ENCODE assay signal across 1 cellular context in genomic region chr6:20202070-20202658, GRCh38.
TF ChIP-seq lines count a peak whose summit lies in the region.

No MANE protein-coding gene starts in this region.

TF ChIP-seq in K562, 482 proteins besides CTCF, POLR2A, EP300 and RAD21 (continued from another document):
- TF ChIP-seq, protein P1, sequence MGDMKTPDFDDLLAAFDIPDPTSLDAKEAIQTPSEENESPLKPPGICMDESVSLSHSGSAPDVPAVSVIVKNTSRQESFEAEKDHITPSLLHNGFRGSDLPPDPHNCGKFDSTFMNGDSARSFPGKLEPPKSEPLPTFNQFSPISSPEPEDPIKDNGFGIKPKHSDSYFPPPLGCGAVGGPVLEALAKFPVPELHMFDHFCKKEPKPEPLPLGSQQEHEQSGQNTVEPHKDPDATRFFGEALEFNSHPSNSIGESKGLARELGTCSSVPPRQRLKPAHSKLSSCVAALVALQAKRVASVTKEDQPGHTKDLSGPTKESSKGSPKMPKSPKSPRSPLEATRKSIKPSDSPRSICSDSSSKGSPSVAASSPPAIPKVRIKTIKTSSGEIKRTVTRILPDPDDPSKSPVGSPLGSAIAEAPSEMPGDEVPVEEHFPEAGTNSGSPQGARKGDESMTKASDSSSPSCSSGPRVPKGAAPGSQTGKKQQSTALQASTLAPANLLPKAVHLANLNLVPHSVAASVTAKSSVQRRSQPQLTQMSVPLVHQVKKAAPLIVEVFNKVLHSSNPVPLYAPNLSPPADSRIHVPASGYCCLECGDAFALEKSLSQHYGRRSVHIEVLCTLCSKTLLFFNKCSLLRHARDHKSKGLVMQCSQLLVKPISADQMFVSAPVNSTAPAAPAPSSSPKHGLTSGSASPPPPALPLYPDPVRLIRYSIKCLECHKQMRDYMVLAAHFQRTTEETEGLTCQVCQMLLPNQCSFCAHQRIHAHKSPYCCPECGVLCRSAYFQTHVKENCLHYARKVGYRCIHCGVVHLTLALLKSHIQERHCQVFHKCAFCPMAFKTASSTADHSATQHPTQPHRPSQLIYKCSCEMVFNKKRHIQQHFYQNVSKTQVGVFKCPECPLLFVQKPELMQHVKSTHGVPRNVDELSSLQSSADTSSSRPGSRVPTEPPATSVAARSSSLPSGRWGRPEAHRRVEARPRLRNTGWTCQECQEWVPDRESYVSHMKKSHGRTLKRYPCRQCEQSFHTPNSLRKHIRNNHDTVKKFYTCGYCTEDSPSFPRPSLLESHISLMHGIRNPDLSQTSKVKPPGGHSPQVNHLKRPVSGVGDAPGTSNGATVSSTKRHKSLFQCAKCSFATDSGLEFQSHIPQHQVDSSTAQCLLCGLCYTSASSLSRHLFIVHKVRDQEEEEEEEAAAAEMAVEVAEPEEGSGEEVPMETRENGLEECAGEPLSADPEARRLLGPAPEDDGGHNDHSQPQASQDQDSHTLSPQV (IDR thresholded peaks at IDR 0.05), result peak; percentile 72
- TF ChIP-seq MNT (conservative IDR thresholded peaks at IDR 0.05) (peak in 1 of 2 experiments; percentile 31; a peak in 1 of 4 replicates), C11orf30 (IDR thresholded peaks at IDR 0.05; ENCODE audit: low read depth) (peak; percentile 100), MBD2 (IDR thresholded peaks at IDR 0.05; ENCODE audit: borderline replicate concordance, low read depth) (no peak), TRIM24 (IDR thresholded peaks at IDR 0.05) (peak; percentile 48 to 87; a peak in 3 of 4 replicates), JUND (IDR thresholded peaks at IDR 0.05; ENCODE audit: borderline replicate concordance, low read depth, low read length) (peak; percentile 87), JUND (tag; IDR thresholded peaks at IDR 0.05; ENCODE audit: borderline replicate concordance, low read depth, low read length) (peak; percentile 87; the same call in 2 of the 3 replicates), RFX1 (IDR thresholded peaks at IDR 0.05) (peak; percentile 76), E2F8 (IDR thresholded peaks at IDR 0.05; ENCODE audit: low read depth, partially characterized antibody) (peak; percentile 9), GATAD2B (IDR thresholded peaks at IDR 0.05; ENCODE audit: borderline replicate concordance) (0 out of 2 replicates have a peak, but pooled peaks have one; percentile 32), ETV1 (tag; conservative IDR thresholded peaks at IDR 0.05; ENCODE audit: low read depth) (peak; percentile 91), ZNF354B (CRISPR knock-in tag; IDR thresholded peaks at IDR 0.05) (no peak), MEIS2 (IDR thresholded peaks at IDR 0.05; ENCODE audit: partially characterized antibody) (peak; percentile 96), MAFK (IDR thresholded peaks at IDR 0.05; ENCODE audit: low read length) (peak; percentile 99), CEBPB (tag; IDR thresholded peaks at IDR 0.05) (peak; percentile 70), RCOR1 (IDR thresholded peaks at IDR 0.05; ENCODE audit: borderline replicate concordance in 1 of 2, low read depth in 2 of 2, low read length in 2 of 2) (0 out of 4 replicates have a peak, but pooled peaks of 1 of the 2 experiments have one; percentile 17), TCFL5 (CRISPR knock-in tag; conservative IDR thresholded peaks at IDR 0.05) (no peak), HDAC6 (IDR thresholded peaks at IDR 0.05; ENCODE audit: low read depth, low read length) (no peak), SMARCE1 (IDR thresholded peaks at IDR 0.05) (peak; percentile 55; the same call in 1 of the 2 replicates), ZNF316 (IDR thresholded peaks at IDR 0.05) (peak; percentile 100), MED1 (CRISPR knock-in tag; IDR thresholded peaks at IDR 0.05; ENCODE audit: borderline replicate concordance) (no peak), THAP12 (CRISPR knock-in tag; IDR thresholded peaks at IDR 0.05) (no peak)
- TF ChIP-seq, protein P2, sequence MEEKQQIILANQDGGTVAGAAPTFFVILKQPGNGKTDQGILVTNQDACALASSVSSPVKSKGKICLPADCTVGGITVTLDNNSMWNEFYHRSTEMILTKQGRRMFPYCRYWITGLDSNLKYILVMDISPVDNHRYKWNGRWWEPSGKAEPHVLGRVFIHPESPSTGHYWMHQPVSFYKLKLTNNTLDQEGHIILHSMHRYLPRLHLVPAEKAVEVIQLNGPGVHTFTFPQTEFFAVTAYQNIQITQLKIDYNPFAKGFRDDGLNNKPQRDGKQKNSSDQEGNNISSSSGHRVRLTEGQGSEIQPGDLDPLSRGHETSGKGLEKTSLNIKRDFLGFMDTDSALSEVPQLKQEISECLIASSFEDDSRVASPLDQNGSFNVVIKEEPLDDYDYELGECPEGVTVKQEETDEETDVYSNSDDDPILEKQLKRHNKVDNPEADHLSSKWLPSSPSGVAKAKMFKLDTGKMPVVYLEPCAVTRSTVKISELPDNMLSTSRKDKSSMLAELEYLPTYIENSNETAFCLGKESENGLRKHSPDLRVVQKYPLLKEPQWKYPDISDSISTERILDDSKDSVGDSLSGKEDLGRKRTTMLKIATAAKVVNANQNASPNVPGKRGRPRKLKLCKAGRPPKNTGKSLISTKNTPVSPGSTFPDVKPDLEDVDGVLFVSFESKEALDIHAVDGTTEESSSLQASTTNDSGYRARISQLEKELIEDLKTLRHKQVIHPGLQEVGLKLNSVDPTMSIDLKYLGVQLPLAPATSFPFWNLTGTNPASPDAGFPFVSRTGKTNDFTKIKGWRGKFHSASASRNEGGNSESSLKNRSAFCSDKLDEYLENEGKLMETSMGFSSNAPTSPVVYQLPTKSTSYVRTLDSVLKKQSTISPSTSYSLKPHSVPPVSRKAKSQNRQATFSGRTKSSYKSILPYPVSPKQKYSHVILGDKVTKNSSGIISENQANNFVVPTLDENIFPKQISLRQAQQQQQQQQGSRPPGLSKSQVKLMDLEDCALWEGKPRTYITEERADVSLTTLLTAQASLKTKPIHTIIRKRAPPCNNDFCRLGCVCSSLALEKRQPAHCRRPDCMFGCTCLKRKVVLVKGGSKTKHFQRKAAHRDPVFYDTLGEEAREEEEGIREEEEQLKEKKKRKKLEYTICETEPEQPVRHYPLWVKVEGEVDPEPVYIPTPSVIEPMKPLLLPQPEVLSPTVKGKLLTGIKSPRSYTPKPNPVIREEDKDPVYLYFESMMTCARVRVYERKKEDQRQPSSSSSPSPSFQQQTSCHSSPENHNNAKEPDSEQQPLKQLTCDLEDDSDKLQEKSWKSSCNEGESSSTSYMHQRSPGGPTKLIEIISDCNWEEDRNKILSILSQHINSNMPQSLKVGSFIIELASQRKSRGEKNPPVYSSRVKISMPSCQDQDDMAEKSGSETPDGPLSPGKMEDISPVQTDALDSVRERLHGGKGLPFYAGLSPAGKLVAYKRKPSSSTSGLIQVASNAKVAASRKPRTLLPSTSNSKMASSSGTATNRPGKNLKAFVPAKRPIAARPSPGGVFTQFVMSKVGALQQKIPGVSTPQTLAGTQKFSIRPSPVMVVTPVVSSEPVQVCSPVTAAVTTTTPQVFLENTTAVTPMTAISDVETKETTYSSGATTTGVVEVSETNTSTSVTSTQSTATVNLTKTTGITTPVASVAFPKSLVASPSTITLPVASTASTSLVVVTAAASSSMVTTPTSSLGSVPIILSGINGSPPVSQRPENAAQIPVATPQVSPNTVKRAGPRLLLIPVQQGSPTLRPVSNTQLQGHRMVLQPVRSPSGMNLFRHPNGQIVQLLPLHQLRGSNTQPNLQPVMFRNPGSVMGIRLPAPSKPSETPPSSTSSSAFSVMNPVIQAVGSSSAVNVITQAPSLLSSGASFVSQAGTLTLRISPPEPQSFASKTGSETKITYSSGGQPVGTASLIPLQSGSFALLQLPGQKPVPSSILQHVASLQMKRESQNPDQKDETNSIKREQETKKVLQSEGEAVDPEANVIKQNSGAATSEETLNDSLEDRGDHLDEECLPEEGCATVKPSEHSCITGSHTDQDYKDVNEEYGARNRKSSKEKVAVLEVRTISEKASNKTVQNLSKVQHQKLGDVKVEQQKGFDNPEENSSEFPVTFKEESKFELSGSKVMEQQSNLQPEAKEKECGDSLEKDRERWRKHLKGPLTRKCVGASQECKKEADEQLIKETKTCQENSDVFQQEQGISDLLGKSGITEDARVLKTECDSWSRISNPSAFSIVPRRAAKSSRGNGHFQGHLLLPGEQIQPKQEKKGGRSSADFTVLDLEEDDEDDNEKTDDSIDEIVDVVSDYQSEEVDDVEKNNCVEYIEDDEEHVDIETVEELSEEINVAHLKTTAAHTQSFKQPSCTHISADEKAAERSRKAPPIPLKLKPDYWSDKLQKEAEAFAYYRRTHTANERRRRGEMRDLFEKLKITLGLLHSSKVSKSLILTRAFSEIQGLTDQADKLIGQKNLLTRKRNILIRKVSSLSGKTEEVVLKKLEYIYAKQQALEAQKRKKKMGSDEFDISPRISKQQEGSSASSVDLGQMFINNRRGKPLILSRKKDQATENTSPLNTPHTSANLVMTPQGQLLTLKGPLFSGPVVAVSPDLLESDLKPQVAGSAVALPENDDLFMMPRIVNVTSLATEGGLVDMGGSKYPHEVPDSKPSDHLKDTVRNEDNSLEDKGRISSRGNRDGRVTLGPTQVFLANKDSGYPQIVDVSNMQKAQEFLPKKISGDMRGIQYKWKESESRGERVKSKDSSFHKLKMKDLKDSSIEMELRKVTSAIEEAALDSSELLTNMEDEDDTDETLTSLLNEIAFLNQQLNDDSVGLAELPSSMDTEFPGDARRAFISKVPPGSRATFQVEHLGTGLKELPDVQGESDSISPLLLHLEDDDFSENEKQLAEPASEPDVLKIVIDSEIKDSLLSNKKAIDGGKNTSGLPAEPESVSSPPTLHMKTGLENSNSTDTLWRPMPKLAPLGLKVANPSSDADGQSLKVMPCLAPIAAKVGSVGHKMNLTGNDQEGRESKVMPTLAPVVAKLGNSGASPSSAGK (IDR thresholded peaks at IDR 0.05), result no peak
